Comparison of ENCODE assay signal across 15 cellular contexts in the genomic region with DNA sequence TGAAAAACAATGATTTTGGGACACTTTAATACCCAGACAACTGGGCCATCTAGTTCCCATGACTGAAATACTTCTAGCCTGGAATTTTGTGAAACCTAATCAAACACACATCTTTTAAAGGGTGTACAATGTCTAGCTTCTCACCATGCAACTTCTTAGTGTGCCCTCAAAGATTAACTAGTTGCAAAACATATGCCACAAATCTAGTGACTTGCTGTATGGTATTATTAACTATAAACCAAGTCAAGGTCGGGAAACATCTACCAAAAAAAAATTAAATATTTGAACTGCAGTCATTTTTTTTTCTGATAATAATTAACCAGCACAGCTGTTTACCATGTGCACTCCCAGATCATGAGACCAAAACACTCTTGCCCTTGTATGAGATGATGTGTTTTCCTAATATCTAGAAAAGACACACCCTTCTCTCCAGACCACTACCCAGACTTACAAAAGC.
DNase-seq lines count a peak whose midpoint lies in the region; ATAC-seq and TF ChIP-seq lines count a peak whose summit lies in the region.
"Had no signal": no experiment of that assay in that cellular context is flagged by ENCODE, and none has a peak within 500 bp of the region (broad histone marks: within the 10 kb centered on the region; RNA-seq: fewer than 3 reads in every experiment).

No MANE protein-coding gene starts in this region.

- peak overlapping the region in 5 of 8 donors; percentile 32 to 72 (median 70) for H3K27ac ChIP-seq in spleen
- H3K27ac ChIP-seq: breast epithelium had no signal

- H3K4me1 ChIP-seq in spleen = peaks cover 0 to 52% (median 17%) of the 10 kb centered on the region in 6 donors
- H3K4me1 ChIP-seq: breast epithelium had no signal

- no peaks in the 10 kb centered on the region for H3K27me3 ChIP-seq in spleen (replicated peaks in 1 of 7)
- H3K27me3 ChIP-seq: breast epithelium had no signal

- intact Hi-C loops in spleen (cut with DNase I; ENCODE audit: low total_unique reads) = no loop called here

- no peak overlapping the region for H3K4me3 ChIP-seq in spleen
- H3K4me3 ChIP-seq: breast epithelium, lung had no signal

- no peak for TF ChIP-seq CTCF in spleen (IDR thresholded peaks at IDR 0.05 in 8 of 11, conservative IDR thresholded peaks at IDR 0.05 in 3 of 11)

- peaks cover 25% of the 10 kb centered on the region for H3K9me3 Mint-ChIP-seq in activated T-cell treated with anti-CD3 and anti-CD28 coated beads, Interleukin-2, amount 50 U/mL, for 24 hours
- H3K9me3 Mint-ChIP-seq in central memory CD8-positive, alpha-beta T cell = peaks cover 11% of the 10 kb centered on the region

- H3K4me3 Mint-ChIP-seq in activated T-cell treated with anti-CD3 and anti-CD28 coated beads, Interleukin-2, amount 50 U/mL, for 24 hours = no peak overlapping the region
- H3K4me3 Mint-ChIP-seq in central memory CD8-positive, alpha-beta T cell = no peak overlapping the region

- peak overlapping the region; percentile 3 for H3K27ac Mint-ChIP-seq in activated T-cell treated with anti-CD3 and anti-CD28 coated beads, Interleukin-2, amount 50 U/mL, for 24 hours
- H3K27ac Mint-ChIP-seq in central memory CD8-positive, alpha-beta T cell (ENCODE audit: low read depth) = peak overlapping the region; percentile 42

- H3K27me3 Mint-ChIP-seq in activated T-cell treated with anti-CD3 and anti-CD28 coated beads, Interleukin-2, amount 50 U/mL, for 24 hours = no peaks in the 10 kb centered on the region
- no peaks in the 10 kb centered on the region for H3K27me3 Mint-ChIP-seq in central memory CD8-positive, alpha-beta T cell

- ATAC-seq in HG02981 (IDR thresholded peaks at IDR 0.05; ENCODE audit: unreplicated experiment) = peak; percentile 47
- ATAC-seq in central memory CD8-positive, alpha-beta T cell (replicated peaks; ENCODE audit: extremely low read depth, poor library complexity, severe bottlenecking) = no peak
- ATAC-seq: esophagus mucosa had no signal

- TF ChIP-seq POLR2A in spleen (IDR thresholded peaks at IDR 0.05) = no peak

- H3K36me3 Mint-ChIP-seq in activated T-cell treated with anti-CD3 and anti-CD28 coated beads, Interleukin-2, amount 50 U/mL, for 24 hours (ENCODE audit: low read depth) = peaks cover 54% of the 10 kb centered on the region
- H3K36me3 Mint-ChIP-seq in central memory CD8-positive, alpha-beta T cell (ENCODE audit: insufficient read depth) = peaks cover 4% of the 10 kb centered on the region

- peaks cover 0 to 28% (median 18%) of the 10 kb centered on the region in 8 donors for H3K9me3 ChIP-seq in spleen

- WGBS in spleen, 5 donors = 48 to 88% (median 83%) methylated on average over 1 of the region's 1 CpG

- no peak for DNase-seq in activated T-cell treated with anti-CD3 and anti-CD28 coated beads, Interleukin-2, amount 50 U/mL, for 24 hours
- no peak for DNase-seq in activated T-cell treated with anti-CD3 and anti-CD28 coated beads, Interleukin-2, amount 50 U/mL, for 48 hours
- no peak for DNase-seq in central memory CD8-positive, alpha-beta T cell (ENCODE audit: low spot score in 2 of 2)
- DNase-seq in spleen = no peak
- DNase-seq in activated CD4-positive, alpha-beta T cell treated with anti-CD3 and anti-CD28 coated beads for 4 hours = no peak
- no peak for DNase-seq in amygdala (lab: John Stamatoyannopoulos, UW)
- DNase-seq in DMS79 (lab: John Stamatoyannopoulos, UW) = no peak
- DNase-seq: activated naive CD4-positive, alpha-beta T cell treated with anti-CD3 and anti-CD28 coated beads, Interleukin-2, amount 50 U/mL, for 16 hours; DMS153; NCI-H526 treated with DMSO at 0.1 percent for 48 hours; stimulated activated naive CD4-positive, alpha-beta T cell treated with Interleukin-2 at 50 U/mL for 16 hours had no signal

- peaks cover 0 to 15% (median 0%) of the 10 kb centered on the region in 6 donors for H3K36me3 ChIP-seq in spleen
- H3K36me3 ChIP-seq: breast epithelium had no signal

- peaks cover 73% of the 10 kb centered on the region for H3K4me1 Mint-ChIP-seq in activated T-cell treated with anti-CD3 and anti-CD28 coated beads, Interleukin-2, amount 50 U/mL, for 24 hours (ENCODE audit: low read depth)
- H3K4me1 Mint-ChIP-seq in central memory CD8-positive, alpha-beta T cell = peaks cover 81% of the 10 kb centered on the region
